In genomic region chr2:10720983-10721343, GRCh38 we compare ENCODE assay signal across 9 cellular contexts. TPM values are rescaled to one million over a fixed set of nuclear protein-coding genes. Genes with fewer than 3 reads are reported as not detected.
A peak's percentile ranks its signal among the peaks of the same experiment; 100 is the strongest.
DNase-seq lines count a peak whose midpoint lies in the region; ATAC-seq and TF ChIP-seq lines count a peak whose summit lies in the region.
"Had no signal": no experiment of that assay in that cellular context is flagged by ENCODE, and none has a peak within 500 bp of the region (broad histone marks: within the 10 kb centered on the region; RNA-seq: fewer than 3 reads in every experiment).

No MANE protein-coding gene starts in this region.

- H3K9me3 Mint-ChIP-seq in activated naive CD8-positive, alpha-beta T cell treated with anti-CD3 and anti-CD28 coated beads, Interleukin-2, amount 50 U/mL, for 24 hours, result no peaks in the 10 kb centered on the region
- no peaks in the 10 kb centered on the region for H3K9me3 Mint-ChIP-seq in natural killer cell
- H3K9me3 Mint-ChIP-seq in activated T-helper 2 cell treated with anti-CD3 and anti-CD28 coated beads, Interferon-gamma antibody, Interleukin-2, Interleukin-4, amounts not matched to agents 10 μg/mL and 5 μg/mL and 100 μg/mL, durations not matched to agents 14 hours and 24 hours and 36 hours, result no peaks in the 10 kb centered on the region

- ATAC-seq in HG03103 (IDR thresholded peaks at IDR 0.05; ENCODE audit: low read depth, unreplicated experiment) (peak; percentile 11), natural killer cell (no peak)
- no peak for ATAC-seq in activated naive CD8-positive, alpha-beta T cell treated with anti-CD3 and anti-CD28 coated beads, Interleukin-2, amount 50 U/mL, for 24 hours

- H3F3A ChIP-seq in neural cell (ENCODE audit: insufficient read depth, low read length, poor library complexity, severe bottlenecking), result no peaks in the 10 kb centered on the region

- no peaks in the 10 kb centered on the region for H3K9me3 ChIP-seq in neural cell (ENCODE audit: low read length)

- TF ChIP-seq RAD21 in neural cell (conservative IDR thresholded peaks at IDR 0.05), result no peak

- no peak overlapping the region for H3K27ac Mint-ChIP-seq in activated naive CD8-positive, alpha-beta T cell treated with anti-CD3 and anti-CD28 coated beads, Interleukin-2, amount 50 U/mL, for 24 hours
- H3K27ac Mint-ChIP-seq in natural killer cell, result no peak overlapping the region
- H3K27ac Mint-ChIP-seq in activated T-helper 2 cell treated with anti-CD3 and anti-CD28 coated beads, Interferon-gamma antibody, Interleukin-2, Interleukin-4, amounts not matched to agents 10 μg/mL and 5 μg/mL and 100 μg/mL, durations not matched to agents 14 hours and 24 hours and 36 hours, result no peak overlapping the region

- intact Hi-C loops in natural killer cell (cut with micrococcal nuclease), result no loop called here
- intact Hi-C loops in activated T-helper 2 cell treated with anti-CD3 and anti-CD28 coated beads, Interferon-gamma antibody, Interleukin-2, Interleukin-4, amounts not matched to agents 10 μg/mL and 5 μg/mL and 100 μg/mL, durations not matched to agents 14 hours and 24 hours and 36 hours (cut with micrococcal nuclease), result no loop called here

- no peaks in the 10 kb centered on the region for H3K9me2 ChIP-seq in neural cell (ENCODE audit: insufficient read depth, low read length)

- peaks cover 51% of the 10 kb centered on the region for H3K27me3 Mint-ChIP-seq in activated naive CD8-positive, alpha-beta T cell treated with anti-CD3 and anti-CD28 coated beads, Interleukin-2, amount 50 U/mL, for 24 hours
- H3K27me3 Mint-ChIP-seq in natural killer cell (ENCODE audit: low read depth in 2 of 2), result peaks cover 45 to 57% of the 10 kb centered on the region in 2 donors
- H3K27me3 Mint-ChIP-seq in activated T-helper 2 cell treated with anti-CD3 and anti-CD28 coated beads, Interferon-gamma antibody, Interleukin-2, Interleukin-4, amounts not matched to agents 10 μg/mL and 5 μg/mL and 100 μg/mL, durations not matched to agents 14 hours and 24 hours and 36 hours (ENCODE audit: low read depth), result peaks cover 59% of the 10 kb centered on the region

- peaks cover 6% of the 10 kb centered on the region for H3K4me1 Mint-ChIP-seq in activated naive CD8-positive, alpha-beta T cell treated with anti-CD3 and anti-CD28 coated beads, Interleukin-2, amount 50 U/mL, for 24 hours
- no peaks in the 10 kb centered on the region for H3K4me1 Mint-ChIP-seq in natural killer cell
- H3K4me1 Mint-ChIP-seq in activated T-helper 2 cell treated with anti-CD3 and anti-CD28 coated beads, Interferon-gamma antibody, Interleukin-2, Interleukin-4, amounts not matched to agents 10 μg/mL and 5 μg/mL and 100 μg/mL, durations not matched to agents 14 hours and 24 hours and 36 hours (ENCODE audit: low read depth), result peaks cover 4% of the 10 kb centered on the region

- H3K4me2 ChIP-seq in neural cell (ENCODE audit: low read length), result no peak overlapping the region

- H3K27ac ChIP-seq in neural cell (ENCODE audit: low read length), result no peak overlapping the region

- no peaks in the 10 kb centered on the region for H3K36me3 ChIP-seq in neural cell (ENCODE audit: insufficient read depth, low read length)

- H3K9ac ChIP-seq in neural cell (ENCODE audit: low read length), result peak overlapping the region; percentile 34

- H3K27me3 ChIP-seq in neural cell (ENCODE audit: insufficient read depth, low read depth, low read length), result peaks cover 51% of the 10 kb centered on the region

- H3K79me2 ChIP-seq in neural cell (replicated peaks; ENCODE audit: insufficient read depth, low read length), result no peaks in the 10 kb centered on the region

- H3K4me3 ChIP-seq in neural cell (ENCODE audit: low read length), result peak overlapping the region; percentile 74

- DNase-seq in DMS53 treated with DMSO at 0.1 percent for 48 hours (lab: John Stamatoyannopoulos, UW; ENCODE audit: unreplicated experiment) (peak; percentile 40), natural killer cell (no peak), NK-92 (lab: John Stamatoyannopoulos, UW; ENCODE audit: unreplicated experiment) (no peak), medulla oblongata (ENCODE audit: extremely low spot score) (no peak)
- no peak for DNase-seq in activated naive CD8-positive, alpha-beta T cell treated with anti-CD3 and anti-CD28 coated beads, Interleukin-2, amount 50 U/mL, for 24 hours
- DNase-seq in activated T-helper 2 cell treated with anti-CD3 and anti-CD28 coated beads, Interferon-gamma antibody, Interleukin-2, Interleukin-4, amounts not matched to agents 10 μg/mL and 5 μg/mL and 100 μg/mL, durations not matched to agents 14 hours and 24 hours and 36 hours (ENCODE audit: low spot score), result no peak

- TF ChIP-seq CTCF in neural cell (IDR thresholded peaks at IDR 0.05; ENCODE audit: poor library complexity, severe bottlenecking), result no peak
- TF ChIP-seq CTCF in natural killer cell (IDR thresholded peaks at IDR 0.05), result no peak

- H3K36me3 Mint-ChIP-seq in activated naive CD8-positive, alpha-beta T cell treated with anti-CD3 and anti-CD28 coated beads, Interleukin-2, amount 50 U/mL, for 24 hours (ENCODE audit: low read depth), result no peaks in the 10 kb centered on the region
- no peaks in the 10 kb centered on the region for H3K36me3 Mint-ChIP-seq in natural killer cell
- no peaks in the 10 kb centered on the region for H3K36me3 Mint-ChIP-seq in activated T-helper 2 cell treated with anti-CD3 and anti-CD28 coated beads, Interferon-gamma antibody, Interleukin-2, Interleukin-4, amounts not matched to agents 10 μg/mL and 5 μg/mL and 100 μg/mL, durations not matched to agents 14 hours and 24 hours and 36 hours (ENCODE audit: low read depth)

- no peak overlapping the region for H2AFZ ChIP-seq in neural cell (ENCODE audit: low read depth, low read length)

- H3K4me3 Mint-ChIP-seq in activated naive CD8-positive, alpha-beta T cell treated with anti-CD3 and anti-CD28 coated beads, Interleukin-2, amount 50 U/mL, for 24 hours, result peak overlapping the region; percentile 45
- H3K4me3 Mint-ChIP-seq in natural killer cell, result no peak overlapping the region
- H3K4me3 Mint-ChIP-seq in activated T-helper 2 cell treated with anti-CD3 and anti-CD28 coated beads, Interferon-gamma antibody, Interleukin-2, Interleukin-4, amounts not matched to agents 10 μg/mL and 5 μg/mL and 100 μg/mL, durations not matched to agents 14 hours and 24 hours and 36 hours (ENCODE audit: low read depth), result no peak overlapping the region

- TF ChIP-seq EP300 in neural cell (conservative IDR thresholded peaks at IDR 0.05; ENCODE audit: poor library complexity, severe bottlenecking), result no peak

- H4K20me1 ChIP-seq in neural cell (ENCODE audit: insufficient read depth), result no peaks in the 10 kb centered on the region

TF ChIP-seq in neural cell, 6 proteins besides CTCF, POLR2A, EP300 and RAD21:
- TF ChIP-seq MXI1 (conservative IDR thresholded peaks at IDR 0.05; ENCODE audit: poor library complexity, severe bottlenecking) (no peak), REST (IDR thresholded peaks at IDR 0.05; ENCODE audit: borderline replicate concordance) (no peak), SMC3 (conservative IDR thresholded peaks at IDR 0.05; ENCODE audit: poor library complexity) (no peak), TAF1 (IDR thresholded peaks at IDR 0.05; ENCODE audit: low read depth) (no peak), POLR2AphosphoS5 (IDR thresholded peaks at IDR 0.05) (no peak), EZH2 (IDR thresholded peaks at IDR 0.05; ENCODE audit: borderline replicate concordance, insufficient read depth, low read length, poor library complexity, severe bottlenecking) (no peak)
TF ChIP-seq in neural cell: peak in this region for 0.

RNA-seq across cellular contexts. Expression of gene ATP6V1C2, which starts 0.5 kb away (rescaled TPM):
- 0.64 TPM in 1 of 2 replicates, not detected in the other for polyA plus RNA-seq in neural cell
- not detected in 2 replicates for polyA minus RNA-seq in neural cell
- total RNA-seq in natural killer cell, result under 1 TPM in 1 of 3 donors, not detected in 2; 0.92 TPM
- total RNA-seq in activated T-helper 2 cell treated with anti-CD3 and anti-CD28 coated beads, Interferon-gamma antibody, Interleukin-2, Interleukin-4, amounts not matched to agents 10 μg/mL and 5 μg/mL and 100 μg/mL, durations not matched to agents 14 hours and 24 hours and 36 hours, result 0.07 TPM in 1 of 2 replicates, not detected in the other
- total RNA-seq: T-helper 2 cell treated with Interferon-gamma antibody and Interleukin-4, amounts not matched to agents 100 ng/mL and 5 ng/mL, for 36 hours had no signal

RNA-seq across cellular contexts. Expression of gene NOL10, which starts 31.2 kb away (rescaled TPM):
- polyA plus RNA-seq in neural cell, result 10.7 and 13.0 TPM in 2 replicates
- polyA minus RNA-seq in neural cell, result 34.1 and 41.4 TPM in 2 replicates
- total RNA-seq in natural killer cell, result 10 to 100 TPM; 21.8 to 28.9 (median 22.5) TPM
- total RNA-seq in activated T-helper 2 cell treated with anti-CD3 and anti-CD28 coated beads, Interferon-gamma antibody, Interleukin-2, Interleukin-4, amounts not matched to agents 10 μg/mL and 5 μg/mL and 100 μg/mL, durations not matched to agents 14 hours and 24 hours and 36 hours, result 36.7 and 37.5 TPM in 2 replicates
